In the genomic region with DNA sequence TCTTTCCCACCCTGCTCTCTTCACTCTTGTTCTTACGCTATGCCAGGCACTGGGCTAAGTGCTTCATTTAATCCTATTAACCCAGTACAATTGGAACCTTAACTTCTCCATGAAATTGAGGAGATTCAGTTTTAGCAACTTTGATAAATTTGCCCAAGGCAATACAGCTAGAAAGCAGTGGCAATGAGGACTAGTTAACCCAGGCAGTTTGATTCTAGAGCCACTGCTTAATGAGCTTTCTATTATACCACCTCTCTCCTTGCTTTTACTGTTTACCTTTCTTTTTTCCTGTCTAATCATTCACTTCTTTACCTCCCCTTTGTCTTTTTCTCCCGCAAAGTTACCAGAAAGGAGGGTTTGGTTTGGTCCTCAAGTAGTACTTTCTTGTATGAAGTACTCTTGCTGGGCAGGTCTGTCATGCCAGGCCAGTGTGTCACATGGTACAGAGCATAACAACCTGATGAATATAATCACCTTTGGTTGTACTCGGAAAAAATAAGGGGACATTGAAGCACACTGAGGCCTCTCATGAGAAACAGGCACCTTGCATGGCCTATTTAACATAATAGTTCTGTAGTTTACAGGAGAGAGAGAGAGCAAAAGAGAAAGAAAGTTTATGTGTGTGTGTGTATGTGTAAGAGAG, we compare ENCODE assay signal across 1 cellular context.
TF ChIP-seq lines count a peak whose summit lies in the region.

No MANE protein-coding gene starts in this region.

TF ChIP-seq in WTC11, 78 proteins besides CTCF, POLR2A, EP300 and RAD21 (continued from another document):
- TF ChIP-seq, protein P1, sequence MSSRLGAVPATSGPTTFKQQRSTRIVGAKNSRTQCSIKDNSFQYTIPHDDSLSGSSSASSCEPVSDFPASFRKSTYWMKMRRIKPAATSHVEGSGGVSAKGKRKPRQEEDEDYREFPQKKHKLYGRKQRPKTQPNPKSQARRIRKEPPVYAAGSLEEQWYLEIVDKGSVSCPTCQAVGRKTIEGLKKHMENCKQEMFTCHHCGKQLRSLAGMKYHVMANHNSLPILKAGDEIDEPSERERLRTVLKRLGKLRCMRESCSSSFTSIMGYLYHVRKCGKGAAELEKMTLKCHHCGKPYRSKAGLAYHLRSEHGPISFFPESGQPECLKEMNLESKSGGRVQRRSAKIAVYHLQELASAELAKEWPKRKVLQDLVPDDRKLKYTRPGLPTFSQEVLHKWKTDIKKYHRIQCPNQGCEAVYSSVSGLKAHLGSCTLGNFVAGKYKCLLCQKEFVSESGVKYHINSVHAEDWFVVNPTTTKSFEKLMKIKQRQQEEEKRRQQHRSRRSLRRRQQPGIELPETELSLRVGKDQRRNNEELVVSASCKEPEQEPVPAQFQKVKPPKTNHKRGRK (CRISPR knock-in tag; IDR thresholded peaks at IDR 0.05; ENCODE audit: borderline replicate concordance), result no peak
- TF ChIP-seq, protein P2, sequence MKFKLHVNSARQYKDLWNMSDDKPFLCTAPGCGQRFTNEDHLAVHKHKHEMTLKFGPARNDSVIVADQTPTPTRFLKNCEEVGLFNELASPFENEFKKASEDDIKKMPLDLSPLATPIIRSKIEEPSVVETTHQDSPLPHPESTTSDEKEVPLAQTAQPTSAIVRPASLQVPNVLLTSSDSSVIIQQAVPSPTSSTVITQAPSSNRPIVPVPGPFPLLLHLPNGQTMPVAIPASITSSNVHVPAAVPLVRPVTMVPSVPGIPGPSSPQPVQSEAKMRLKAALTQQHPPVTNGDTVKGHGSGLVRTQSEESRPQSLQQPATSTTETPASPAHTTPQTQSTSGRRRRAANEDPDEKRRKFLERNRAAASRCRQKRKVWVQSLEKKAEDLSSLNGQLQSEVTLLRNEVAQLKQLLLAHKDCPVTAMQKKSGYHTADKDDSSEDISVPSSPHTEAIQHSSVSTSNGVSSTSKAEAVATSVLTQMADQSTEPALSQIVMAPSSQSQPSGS (CRISPR knock-in tag; IDR thresholded peaks at IDR 0.05; ENCODE audit: borderline replicate concordance, low read depth), result no peak
- no peak for TF ChIP-seq ELF4 (CRISPR knock-in tag; IDR thresholded peaks at IDR 0.05; ENCODE audit: low read depth)
- TF ChIP-seq NR1H2 (CRISPR knock-in tag; IDR thresholded peaks at IDR 0.05), result no peak
- no peak for TF ChIP-seq RELA (CRISPR knock-in tag; IDR thresholded peaks at IDR 0.05; ENCODE audit: borderline replicate concordance)
- no peak for TF ChIP-seq ETV6 (CRISPR knock-in tag; IDR thresholded peaks at IDR 0.05)
- TF ChIP-seq ZNF396 (CRISPR knock-in tag; IDR thresholded peaks at IDR 0.05; ENCODE audit: borderline replicate concordance), result no peak
- no peak for TF ChIP-seq SMAD3 (CRISPR knock-in tag; IDR thresholded peaks at IDR 0.05; ENCODE audit: borderline replicate concordance)
TF ChIP-seq in WTC11: peak in this region for 0.
